In genomic region chr6:150994026-150994425, GRCh38 we compare ENCODE assay signal across 1 cellular context.
A peak's percentile ranks its signal among the peaks of the same experiment; 100 is the strongest.
TF ChIP-seq lines count a peak whose summit lies in the region.

No MANE protein-coding gene starts in this region.

TF ChIP-seq in HEK293, 187 proteins besides CTCF, POLR2A, EP300 and RAD21 (continued from another document):
- TF ChIP-seq ZNF280D (tag by site-specific recombination; IDR thresholded peaks at IDR 0.05), result peak; percentile 72; the same call in 1 of the 2 replicates
- peak; percentile 36; the same call in 1 of the 2 replicates for TF ChIP-seq TRIM28 (IDR thresholded peaks at IDR 0.05; ENCODE audit: borderline replicate concordance, low read length)
- TF ChIP-seq ZNF580 (tag by site-specific recombination; IDR thresholded peaks at IDR 0.05), result peak; percentile 61; the same call in 1 of the 2 replicates
- no peak for TF ChIP-seq ZNF654 (tag by site-specific recombination; IDR thresholded peaks at IDR 0.05; ENCODE audit: low read depth)
